Comparison of ENCODE assay signal across 9 cellular contexts in genomic region chr5:180290568-180291233, GRCh38. TPM values are rescaled to one million over a fixed set of nuclear protein-coding genes. Genes with fewer than 3 reads are reported as not detected.
DNase-seq lines count a peak whose midpoint lies in the region; ATAC-seq and TF ChIP-seq lines count a peak whose summit lies in the region.
"Had no signal": no experiment of that assay in that cellular context is flagged by ENCODE, and none has a peak within 500 bp of the region (broad histone marks: within the 10 kb centered on the region; RNA-seq: fewer than 3 reads in every experiment).

No MANE protein-coding gene starts in this region.

- no peak for ATAC-seq in activated T-cell treated with anti-CD3 and anti-CD28 coated beads, Interleukin-2, amount 50 U/mL, for 4 hours

- H3K27ac ChIP-seq in liver (ENCODE audit: low read depth in 1 of 2, low read length in 2 of 2) (peak overlapping the region in 1 of 2 donors; percentile 10), tibial nerve (peak overlapping the region in 1 of 4 donors; percentile 95)

- no peak for TF ChIP-seq RAD21 in liver (IDR thresholded peaks at IDR 0.05)

- no peak for DNase-seq in activated T-cell treated with anti-CD3 and anti-CD28 coated beads, Interleukin-2, amount 50 U/mL, for 4 hours
- DNase-seq in activated T-cell treated with anti-CD3 and anti-CD28 coated beads for 4 hours (no peak), adipocyte (ENCODE audit: low read depth) (no peak), tibial nerve (ENCODE audit: low spot score in 2 of 2) (no peak), retina (no peak), NCI-H345 (lab: John Stamatoyannopoulos, UW) (no peak)
- no peak for DNase-seq in stimulated activated CD4-positive, alpha-beta T cell treated with anti-CD3 and anti-CD28 coated beads, Interleukin-4, amount 100 ng/mL, for 4 hours

- no peak for TF ChIP-seq POLR2A in tibial nerve (IDR thresholded peaks at IDR 0.05)

- H3K9me3 Mint-ChIP-seq in activated T-cell treated with anti-CD3 and anti-CD28 coated beads, Interleukin-2, amount 50 U/mL, for 4 hours, result no peaks in the 10 kb centered on the region

- H3K27me3 ChIP-seq in adipocyte (replicated peaks; ENCODE audit: control insufficient read depth, insufficient read depth, low read length) (no peaks in the 10 kb centered on the region), liver (ENCODE audit: control insufficient read depth in 4 of 4, insufficient read depth in 4 of 4, low read length in 3 of 4) (no peaks in the 10 kb centered on the region), tibial nerve (no peaks in the 10 kb centered on the region)

- peaks cover 6% of the 10 kb centered on the region for H3K36me3 ChIP-seq in adipocyte (ENCODE audit: control insufficient read depth, insufficient read depth, low read length, severe bottlenecking)
- no peaks in the 10 kb centered on the region for H3K36me3 ChIP-seq in liver (ENCODE audit: control insufficient read depth in 4 of 4, insufficient read depth in 3 of 4, low read depth in 1 of 4, low read length in 3 of 4)
- peaks cover 0 to 8% (median 0%) of the 10 kb centered on the region in 3 donors for H3K36me3 ChIP-seq in tibial nerve

- peak overlapping the region; percentile 87 for H3K4me3 Mint-ChIP-seq in activated T-cell treated with anti-CD3 and anti-CD28 coated beads, Interleukin-2, amount 50 U/mL, for 4 hours

- H3K27me3 Mint-ChIP-seq in activated T-cell treated with anti-CD3 and anti-CD28 coated beads, Interleukin-2, amount 50 U/mL, for 4 hours (ENCODE audit: low read depth), result no peaks in the 10 kb centered on the region

- H3K4me1 ChIP-seq in adipocyte (ENCODE audit: control insufficient read depth, insufficient read depth, low read length) (peaks cover 29% of the 10 kb centered on the region), liver (ENCODE audit: control insufficient read depth in 4 of 4, insufficient read depth in 4 of 4, low read length in 3 of 4) (peaks cover 11 to 25% (median 19%) of the 10 kb centered on the region in 4 donors), tibial nerve (peaks cover 0 to 24% (median 8%) of the 10 kb centered on the region in 4 donors)

- WGBS in liver, result 18% methylated on average over 13 of the region's 13 CpGs
- WGBS in tibial nerve, 2 donors, result 16 to 17% methylated on average over 13 of the region's 13 CpGs

- peaks cover 33% of the 10 kb centered on the region for H3K4me1 Mint-ChIP-seq in activated T-cell treated with anti-CD3 and anti-CD28 coated beads, Interleukin-2, amount 50 U/mL, for 4 hours (ENCODE audit: low read depth)

- H3K9me3 ChIP-seq in adipocyte (ENCODE audit: control insufficient read depth, low read length), result no peaks in the 10 kb centered on the region
- no peaks in the 10 kb centered on the region for H3K9me3 ChIP-seq in liver (ENCODE audit: control insufficient read depth in 4 of 4, low read length in 3 of 4)
- no peaks in the 10 kb centered on the region for H3K9me3 ChIP-seq in tibial nerve
- H3K9me3 ChIP-seq: mucosa of descending colon had no signal

- H3K4me3 ChIP-seq in adipocyte (ENCODE audit: low read length), result peak overlapping the region; percentile 91
- H3K4me3 ChIP-seq in liver (ENCODE audit: low read depth in 1 of 3, low read length in 3 of 3), result peak overlapping the region in 2 of 3 donors; percentile 40 to 94
- H3K4me3 ChIP-seq in tibial nerve, result peak overlapping the region; percentile 49 to 98 (median 73)

- TF ChIP-seq CTCF in liver (IDR thresholded peaks at IDR 0.05; ENCODE audit: low read depth, low read length, missing input control) (no peak), tibial nerve (IDR thresholded peaks at IDR 0.05) (no peak)

- no peak for TF ChIP-seq EP300 in tibial nerve (IDR thresholded peaks at IDR 0.05)

- H3K9ac ChIP-seq in adipocyte (ENCODE audit: low read length), result peak overlapping the region; percentile 90
- H3K9ac ChIP-seq in liver (ENCODE audit: low read depth in 1 of 2, low read length in 2 of 2), result peak overlapping the region; percentile 9 to 39

- H3K36me3 Mint-ChIP-seq in activated T-cell treated with anti-CD3 and anti-CD28 coated beads, Interleukin-2, amount 50 U/mL, for 4 hours (ENCODE audit: insufficient read depth), result peaks cover 15% of the 10 kb centered on the region

TF ChIP-seq in liver, 16 proteins besides CTCF, POLR2A, EP300 and RAD21:
- TF ChIP-seq TAF1 (conservative IDR thresholded peaks at IDR 0.05) (no peak), REST (IDR thresholded peaks at IDR 0.05) (no peak), HNF4G (IDR thresholded peaks at IDR 0.05) (no peak), FOXA2 (IDR thresholded peaks at IDR 0.05) (no peak), SP1 (IDR thresholded peaks at IDR 0.05) (no peak), NR2F2 (IDR thresholded peaks at IDR 0.05) (no peak), YY1 (IDR thresholded peaks at IDR 0.05) (no peak), FOXA1 (IDR thresholded peaks at IDR 0.05) (no peak), MAX (IDR thresholded peaks at IDR 0.05) (no peak), GABPA (IDR thresholded peaks at IDR 0.05 in 1 of 2, conservative IDR thresholded peaks at IDR 0.05 in 1 of 2) (no peak), JUND (IDR thresholded peaks at IDR 0.05) (no peak), RXRA (IDR thresholded peaks at IDR 0.05) (no peak), HNF4A (conservative IDR thresholded peaks at IDR 0.05) (no peak), EGR1 (IDR thresholded peaks at IDR 0.05; ENCODE audit: low read depth in 2 of 2) (no peak), ZBTB33 (IDR thresholded peaks at IDR 0.05) (no peak), ATF3 (IDR thresholded peaks at IDR 0.05) (no peak)

RNA-seq across cellular contexts. Expression of gene MAPK9, which starts 1.2 kb away (rescaled TPM):
- total RNA-seq in activated T-cell treated with anti-CD3 and anti-CD28 coated beads, Interleukin-2, amount 50 U/mL, for 4 hours, result 10 to 100 TPM; 34.8 to 39.1 (median 35.8) TPM
- total RNA-seq in liver, result 10 to 100 TPM; 16.8 to 22.7 TPM
- polyA plus RNA-seq in liver, result 1 to 10 TPM; 3.8 to 8.7 TPM
- total RNA-seq in tibial nerve, result 10 to 100 TPM; 21.2 to 31.2 (median 27.5) TPM
